18 cellular contexts compared by ENCODE assay signal in the genomic region with DNA sequence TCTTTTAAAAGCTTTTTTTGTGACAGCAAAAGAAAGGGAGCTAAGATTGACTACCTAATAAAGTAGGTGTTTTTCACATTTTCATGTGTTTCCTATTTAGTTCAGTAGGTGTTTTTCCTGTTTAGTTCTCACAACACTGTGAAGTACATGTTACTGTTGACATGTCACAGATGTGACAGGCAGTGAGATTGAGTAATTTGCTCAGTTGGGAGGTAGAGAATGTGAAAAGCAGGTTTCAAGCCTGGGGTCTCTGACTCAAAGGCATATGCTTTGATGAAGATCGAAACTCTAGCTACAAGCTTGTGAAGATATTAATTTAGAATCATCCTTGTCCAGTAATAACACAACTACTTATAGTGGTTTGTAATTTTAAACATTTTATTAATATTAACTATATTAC. TPM values are rescaled to one million over a fixed set of nuclear protein-coding genes. Genes with fewer than 3 reads are reported as not detected.
DNase-seq lines count a peak whose midpoint lies in the region; ATAC-seq and TF ChIP-seq lines count a peak whose summit lies in the region.
"Had no signal": no experiment of that assay in that cellular context is flagged by ENCODE, and none has a peak within 500 bp of the region (broad histone marks: within the 10 kb centered on the region; RNA-seq: fewer than 3 reads in every experiment).

No MANE protein-coding gene starts in this region.

- no peaks in the 10 kb centered on the region for H3K9me3 ChIP-seq in gastrocnemius medialis
- H3K9me3 ChIP-seq: pancreas had no signal

- no peak overlapping the region for H3K27ac ChIP-seq in gastrocnemius medialis
- H3K27ac ChIP-seq: pancreas had no signal

- ATAC-seq in GM18519 (IDR thresholded peaks at IDR 0.05; ENCODE audit: low FRiP score, unreplicated experiment), result peak; percentile 74
- peak; percentile 63 for ATAC-seq in GM21390 (IDR thresholded peaks at IDR 0.05; ENCODE audit: unreplicated experiment)
- peak; percentile 59 for ATAC-seq in HG02970 (IDR thresholded peaks at IDR 0.05; ENCODE audit: low FRiP score, unreplicated experiment)
- ATAC-seq in HG03565 (IDR thresholded peaks at IDR 0.05; ENCODE audit: unreplicated experiment), result peak; percentile 76
- ATAC-seq in gastrocnemius medialis, result no peak
- ATAC-seq: K562, pancreas had no signal

- in situ Hi-C loops in gastrocnemius medialis (cut with MboI; ENCODE audit: low sequenced_read_pairs in 4 of 4), result no loop called here

- intact Hi-C loops in gastrocnemius medialis (cut with DNase I; ENCODE audit: low total_unique reads), result loop anchor here (10.0 kb wide), 1 partner anchor 727 kb away; no protein-coding TSS in a partner anchor

- H3K4me1 ChIP-seq in gastrocnemius medialis, result peaks cover 5 to 15% of the 10 kb centered on the region in 2 donors
- H3K4me1 ChIP-seq: pancreas had no signal

- H3K27me3 ChIP-seq in H7 (ENCODE audit: control insufficient read depth, insufficient read depth, low read length), result no peaks in the 10 kb centered on the region
- no peaks in the 10 kb centered on the region for H3K27me3 ChIP-seq in gastrocnemius medialis
- H3K27me3 ChIP-seq: BLaER1 treated with 17β-estradiol and CSF1 and Interleukin-3, amounts not matched to agents 10 nM and 100 nM; pancreas had no signal

- H3K36me3 ChIP-seq in H7 (replicated peaks; ENCODE audit: control insufficient read depth, insufficient read depth, low read length) (no peaks in the 10 kb centered on the region), gastrocnemius medialis (no peaks in the 10 kb centered on the region)
- H3K36me3 ChIP-seq: pancreas had no signal

- no peak for DNase-seq in activated CD8-positive, alpha-beta memory T cell treated with anti-CD3 and anti-CD28 coated beads, Interleukin-2, amount 50 U/mL, for 48 hours
- DNase-seq in superior temporal gyrus (ENCODE audit: extremely low spot score), result no peak
- DNase-seq in H7, result no peak
- no peak for DNase-seq in gastrocnemius medialis
- DNase-seq: activated CD4-positive, alpha-beta T cell treated with anti-CD3 and anti-CD28 coated beads for 48 hours; activated gamma-delta T cell treated with Interleukin-2 at 50 U/mL for 16 hours; GDM1; H9; hypothalamus; NCI-H2081 treated with DMSO at 0.1 percent for 48 hours; OCI-M1; pancreas had no signal

- no peak overlapping the region for H3K4me3 ChIP-seq in H7 (ENCODE audit: insufficient read depth, low read depth, low read length)
- H3K4me3 ChIP-seq in gastrocnemius medialis, result no peak overlapping the region
- H3K4me3 ChIP-seq: BLaER1 treated with 17β-estradiol and CSF1 and Interleukin-3, amounts not matched to agents 10 nM and 100 nM; K562; pancreas had no signal

- no peak for TF ChIP-seq POLR2A in gastrocnemius medialis (IDR thresholded peaks at IDR 0.05)

- no peak for TF ChIP-seq CTCF in gastrocnemius medialis (IDR thresholded peaks at IDR 0.05 in 4 of 5, conservative IDR thresholded peaks at IDR 0.05 in 1 of 5)

RNA-seq across cellular contexts. Expression of a gene that starts 43.1 kb away (rescaled TPM):
- 3.9 TPM in 2 replicates for total RNA-seq in H7 (2014; rRNA removed; shearing (Covaris generic))
- total RNA-seq in gastrocnemius medialis, result 1 to 10 TPM in 1 of 4 donors, under 1 TPM in 3; 0.22 to 1.3 (median 0.71) TPM

RNA-seq across cellular contexts. Expression of a gene that starts 44.2 kb away (rescaled TPM):
- total RNA-seq in H7 (2014; rRNA removed; shearing (Covaris generic)), result 14.6 and 16.7 TPM in 2 replicates
- total RNA-seq in gastrocnemius medialis, result 10 to 100 TPM in 3 of 4 donors, 1 to 10 TPM in 1; 8.1 to 15.2 (median 14.6) TPM

Comparison
In these comparisons a context has a peak if more than half of its experiments do, and no peak if none do; other contexts are left out.
1. ATAC-seq: peak in GM18519 (single experiment), GM21390 (single experiment), HG02970 (single experiment) and HG03565 (single experiment); none in gastrocnemius medialis (0 of 2).